3 cellular contexts compared by ENCODE assay signal in genomic region chr12:8240340-8241114, GRCh38. TPM values are rescaled to one million over a fixed set of nuclear protein-coding genes. Genes with fewer than 3 reads are reported as not detected.
"Had no signal": no experiment of that assay in that cellular context is flagged by ENCODE, and none has a peak within 500 bp of the region (broad histone marks: within the 10 kb centered on the region; RNA-seq: fewer than 3 reads in every experiment).

No MANE protein-coding gene starts in this region.

RNA-seq across cellular contexts. Expression of gene FAM90A1, which starts 13.1 kb away (rescaled TPM):
- total RNA-seq: cardiac septum, PC-3, SK-MEL-5 had no signal
